ENCODE assay signal across 8 cellular contexts in genomic region chr4:155666701-155667537, GRCh38. TPM values are rescaled to one million over a fixed set of nuclear protein-coding genes. Genes with fewer than 3 reads are reported as not detected.
DNase-seq lines count a peak whose midpoint lies in the region; ATAC-seq and TF ChIP-seq lines count a peak whose summit lies in the region.

Gene GUCY1A1 (plus strand): TSS chr4:155666848. CDS start chr4:155696868, 30,020 bp downstream.

- intact Hi-C loops in cardiac septum (cut with DNase I) = loop anchor here (5.0 to 10.0 kb wide), 2 partner anchors 90 to 118 kb away; partner anchors contain the start of gene GUCY1B1

- H3K4me3 ChIP-seq in GM08714 (ENCODE audit: low read length) (peak within 1 kb of the TSS; percentile 78), LNCaP clone FGC (ENCODE audit: low read depth, low read length) (peak within 1 kb of the TSS; percentile 81)

- H3K9me3 Mint-ChIP-seq in activated naive CD4-positive, alpha-beta T cell treated with anti-CD3 and anti-CD28 coated beads, Interleukin-2, amount 50 U/mL, for 72 hours = no peaks in the 10 kb centered on the region

- H3K36me3 Mint-ChIP-seq in activated naive CD4-positive, alpha-beta T cell treated with anti-CD3 and anti-CD28 coated beads, Interleukin-2, amount 50 U/mL, for 72 hours = peaks cover 0 to 13% of the 10 kb centered on the region in 2 donors

- no peak within 1 kb of the TSS for H3K27ac Mint-ChIP-seq in activated naive CD4-positive, alpha-beta T cell treated with anti-CD3 and anti-CD28 coated beads, Interleukin-2, amount 50 U/mL, for 72 hours

- no peak for DNase-seq in LNCaP clone FGC (ENCODE audit: low read depth)
- peak in 1 of 2 donors; percentile 13 for DNase-seq in activated naive CD4-positive, alpha-beta T cell treated with anti-CD3 and anti-CD28 coated beads, Interleukin-2, amount 50 U/mL, for 72 hours (ENCODE audit: low spot score in 2 of 2)
- peak; percentile 81 for DNase-seq in cardiac septum (ENCODE audit: low spot score)
- peak; percentile 53 for DNase-seq in occipital lobe (lab: John Stamatoyannopoulos, UW)
- no peak for DNase-seq in NCI-H128 (lab: John Stamatoyannopoulos, UW; ENCODE audit: unreplicated experiment)
- DNase-seq in NOMO-1 (lab: John Stamatoyannopoulos, UW; ENCODE audit: unreplicated experiment in 2 of 2) = no peak

- 0 out of 2 replicates have a peak, but pooled peaks have one; percentile 2 for TF ChIP-seq CTCF in LNCaP clone FGC (IDR thresholded peaks at IDR 0.05; ENCODE audit: control insufficient read depth, extremely low read depth, insufficient read depth)

- ATAC-seq in GM21529 (IDR thresholded peaks at IDR 0.05; ENCODE audit: unreplicated experiment) = peak; percentile 50
- peak; percentile 47 to 78 for ATAC-seq in activated naive CD4-positive, alpha-beta T cell treated with anti-CD3 and anti-CD28 coated beads, Interleukin-2, amount 50 U/mL, for 72 hours

RNA-seq across cellular contexts. Expression of gene GUCY1A1, which starts in this region (rescaled TPM):
- not detected for total RNA-seq in activated naive CD4-positive, alpha-beta T cell treated with anti-CD3 and anti-CD28 coated beads, Interleukin-2, amount 50 U/mL, for 72 hours
- total RNA-seq in cardiac septum (40.5 TPM), occipital lobe (136 TPM)

Comparison
In these comparisons a context has a peak if more than half of its experiments do, and no peak if none do; other contexts are left out.
1. RNA of gene GUCY1A1 (total RNA-seq): 136 TPM in occipital lobe (single experiment) and 40.5 TPM in cardiac septum (single experiment); not detected in activated naive CD4-positive, alpha-beta T cell treated with anti-CD3 and anti-CD28 coated beads, Interleukin-2, amount 50 U/mL, for 72 hours; every median in the first group is over 10 times any median in the second.
2. Peak in ATAC-seq in activated naive CD4-positive, alpha-beta T cell treated with anti-CD3 and anti-CD28 coated beads, Interleukin-2, amount 50 U/mL, for 72 hours; RNA of the gene not detected or under 1 TPM.
3. DNase-seq: peak in cardiac septum (single experiment) and occipital lobe (single experiment); none in LNCaP clone FGC (single experiment), NCI-H128 (single experiment) and NOMO-1 (0 of 2).